ENCODE assay signal across 14 cellular contexts in the genomic region with DNA sequence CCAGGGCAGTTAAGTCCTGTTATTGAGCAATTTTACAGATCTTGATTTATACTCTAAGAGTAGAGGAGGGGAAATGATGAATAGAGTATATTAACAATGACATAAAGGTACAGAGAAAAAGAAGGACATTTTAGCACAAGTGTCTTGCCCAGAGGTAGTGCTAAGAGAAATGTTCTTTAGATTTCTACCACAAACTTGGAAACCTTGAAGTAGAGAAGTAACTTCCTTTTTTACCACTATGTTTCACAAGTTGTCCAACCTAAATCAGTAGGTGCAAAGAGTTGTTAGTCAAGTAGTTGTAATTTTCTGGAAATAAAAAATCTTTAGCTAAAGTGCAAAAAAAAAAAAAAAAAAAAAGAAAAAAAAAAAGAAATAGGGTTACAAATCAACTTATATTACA. TPM values are rescaled to one million over a fixed set of nuclear protein-coding genes. Genes with fewer than 3 reads are reported as not detected.
"Had no signal": no experiment of that assay in that cellular context is flagged by ENCODE, and none has a peak within 500 bp of the region (broad histone marks: within the 10 kb centered on the region; RNA-seq: fewer than 3 reads in every experiment).

No MANE protein-coding gene starts in this region.

RNA-seq across cellular contexts. Expression of a gene that starts 19.7 kb away (rescaled TPM):
- total RNA-seq: activated naive CD8-positive, alpha-beta T cell treated with anti-CD3 and anti-CD28 coated beads, Interleukin-2, amount 10 ng/mL, durations not matched to agents 7 days and 5 days; ascending aorta; cardiac muscle cell; chondrocyte; MCF 10A; OCI-LY7; SJCRH30 had no signal
- polyA plus RNA-seq: cardiac muscle cell had no signal

RNA-seq across cellular contexts. Expression of a gene that starts 21.6 kb away (rescaled TPM):
- total RNA-seq: activated CD4-positive, alpha-beta T cell treated with anti-CD3 and anti-CD28 coated beads for 36 hours; activated CD4-positive, alpha-beta T cell treated with anti-CD3 and anti-CD28 coated beads, Interleukin-2, amount 10 ng/mL, durations not matched to agents 7 days and 5 days; activated CD8-positive, alpha-beta T cell treated with anti-CD3 and anti-CD28 coated beads, Interleukin-2, amount 10 ng/mL, durations not matched to agents 7 days and 5 days; activated naive CD8-positive, alpha-beta T cell treated with anti-CD3 and anti-CD28 coated beads, Interleukin-2, amount 10 ng/mL, durations not matched to agents 7 days and 5 days; activated T-helper 2 cell treated with anti-CD3 and anti-CD28 coated beads, Interferon-gamma antibody, Interleukin-2, Interleukin-4, amounts not matched to agents 10 μg/mL and 5 μg/mL and 100 μg/mL, durations not matched to agents 14 hours and 24 hours and 36 hours; ascending aorta; cardiac muscle cell; chondrocyte; colonic mucosa; MCF 10A; OCI-LY7; Right ventricle myocardium superior; SJCRH30; WTC11 had no signal
- polyA plus RNA-seq: cardiac muscle cell had no signal

RNA-seq across cellular contexts. Expression of a gene that starts 41.9 kb away (rescaled TPM):
- total RNA-seq: activated CD4-positive, alpha-beta T cell treated with anti-CD3 and anti-CD28 coated beads for 36 hours; activated CD4-positive, alpha-beta T cell treated with anti-CD3 and anti-CD28 coated beads, Interleukin-2, amount 10 ng/mL, durations not matched to agents 7 days and 5 days; activated CD8-positive, alpha-beta T cell treated with anti-CD3 and anti-CD28 coated beads, Interleukin-2, amount 10 ng/mL, durations not matched to agents 7 days and 5 days; activated T-helper 2 cell treated with anti-CD3 and anti-CD28 coated beads, Interferon-gamma antibody, Interleukin-2, Interleukin-4, amounts not matched to agents 10 μg/mL and 5 μg/mL and 100 μg/mL, durations not matched to agents 14 hours and 24 hours and 36 hours; ascending aorta; cardiac muscle cell; chondrocyte; OCI-LY7; Right ventricle myocardium superior; SJCRH30; WTC11 had no signal
- polyA plus RNA-seq: cardiac muscle cell had no signal
